ENCODE assay signal across 10 cellular contexts in the genomic region with DNA sequence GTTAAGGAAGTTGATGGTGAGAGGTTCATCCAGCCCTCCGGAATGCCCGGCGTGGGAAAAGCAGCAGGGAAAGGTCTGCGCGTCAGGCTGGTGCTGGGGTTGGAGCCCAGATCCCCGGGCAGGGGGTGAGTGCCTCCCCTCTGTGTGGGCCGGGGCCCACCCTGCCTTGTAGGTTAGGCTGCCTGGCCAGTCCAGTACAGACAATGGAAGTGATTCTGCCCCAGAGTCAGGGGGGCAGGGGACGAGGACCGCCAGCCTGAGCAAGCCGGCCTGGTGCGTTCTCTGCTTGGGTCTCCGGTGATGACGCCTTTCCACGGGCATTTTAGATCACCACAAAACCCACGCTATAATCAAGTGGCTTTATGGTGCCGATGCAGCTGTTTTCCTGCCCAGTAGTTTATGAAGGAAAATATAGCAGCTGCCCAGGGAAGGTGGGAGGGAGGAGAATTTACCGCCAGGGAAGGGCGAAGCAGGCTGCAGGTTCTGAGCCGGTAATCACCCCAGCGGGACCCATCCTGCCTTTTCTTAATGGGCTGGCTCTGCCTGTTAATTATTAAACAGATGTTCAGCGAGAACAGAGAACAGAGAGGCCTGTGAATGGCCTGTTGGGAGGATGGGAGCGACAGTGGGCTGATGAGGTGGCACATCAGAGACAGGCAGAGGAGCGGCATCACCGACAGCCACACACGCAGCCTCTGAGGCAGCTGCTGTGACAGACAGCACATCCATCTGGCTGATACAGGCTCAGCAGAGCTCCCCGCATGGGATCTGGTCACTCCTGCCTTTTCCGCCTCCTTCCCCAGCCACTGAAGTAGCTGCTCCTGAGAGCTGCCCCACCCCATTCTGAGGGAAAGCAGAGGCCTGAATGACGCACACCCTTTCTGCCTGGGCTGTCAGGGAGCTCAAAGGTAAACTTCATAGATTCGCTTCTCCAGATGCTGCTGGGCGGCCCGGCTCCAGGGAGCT. TPM values are rescaled to one million over a fixed set of nuclear protein-coding genes. Genes with fewer than 3 reads are reported as not detected.
DNase-seq lines count a peak whose midpoint lies in the region; ATAC-seq, FAIRE-seq and TF ChIP-seq lines count a peak whose summit lies in the region.
"Had no signal": no experiment of that assay in that cellular context is flagged by ENCODE, and none has a peak within 500 bp of the region (broad histone marks: within the 10 kb centered on the region; RNA-seq: fewer than 3 reads in every experiment).

No MANE protein-coding gene starts in this region.

- peak overlapping the region; percentile 70 for H3K4me3 Mint-ChIP-seq in glutamatergic neuron (ENCODE audit: unreplicated experiment)
- H3K4me3 Mint-ChIP-seq: activated CD8-positive, alpha-beta T cell treated with anti-CD3 and anti-CD28 coated beads, Interleukin-2, amount 10 ng/mL, durations not matched to agents 7 days and 5 days; mesothelial cell of epicardium had no signal

- peak; percentile 68 for DNase-seq in H54 (ENCODE audit: insufficient read length, low spot score)
- no peak for DNase-seq in SK-N-MC (ENCODE audit: low read depth, low spot score)
- DNase-seq in glutamatergic neuron: peak; percentile 87
- DNase-seq in renal cortical epithelial cell (ENCODE audit: low read depth): peak; percentile 91
- DNase-seq in NCI-H510A (lab: John Stamatoyannopoulos, UW): no peak
- no peak for DNase-seq in OCI-LY7 (ENCODE audit: low spot score)
- DNase-seq: activated CD8-positive, alpha-beta T cell treated with anti-CD3 and anti-CD28 coated beads, Interleukin-2, amount 10 ng/mL, durations not matched to agents 7 days and 5 days had no signal

- H4K20me1 ChIP-seq in OCI-LY7 (ENCODE audit: insufficient read depth, low read length): no peaks in the 10 kb centered on the region

- no peaks in the 10 kb centered on the region for H3K9me3 ChIP-seq in SK-N-MC (ENCODE audit: low read depth, low read length)
- no peaks in the 10 kb centered on the region for H3K9me3 ChIP-seq in OCI-LY7 (ENCODE audit: low read length)

- no peaks in the 10 kb centered on the region for H3K36me3 Mint-ChIP-seq in glutamatergic neuron (ENCODE audit: unreplicated experiment)
- H3K36me3 Mint-ChIP-seq: mesothelial cell of epicardium had no signal

- POLR2A ChIA-PET in OCI-LY7 (lab: Charles Lee): interaction anchor here (0.5 kb wide), 1 partner anchor 390 kb away, joined by 3 read pairs; no protein-coding TSS in a partner anchor

- H3K27ac ChIP-seq in SK-N-MC (0 out of 2 replicates have a peak overlapping the region, but pooled peaks have one; percentile 6), OCI-LY7 (ENCODE audit: low read depth, low read length, poor library complexity, severe bottlenecking) (no peak overlapping the region)

- H3K79me2 ChIP-seq in OCI-LY7 (ENCODE audit: insufficient read depth, low read depth, low read length): no peaks in the 10 kb centered on the region

- H3K9me3 Mint-ChIP-seq in glutamatergic neuron (ENCODE audit: unreplicated experiment): peaks cover 25% of the 10 kb centered on the region
- H3K9me3 Mint-ChIP-seq: mesothelial cell of epicardium had no signal

- TF ChIP-seq POLR2A in H54 (IDR thresholded peaks at IDR 0.05; ENCODE audit: low read depth, low read length): no peak

- no peak overlapping the region for H3K4me3 ChIP-seq in SK-N-MC
- H3K4me3 ChIP-seq in OCI-LY7 (ENCODE audit: low read depth, low read length, poor library complexity, severe bottlenecking): no peak overlapping the region

- no TSS peak for BruUV-seq in OCI-LY7 (replicated peaks; lab: Mats Ljungman, UMichigan)

- CTCF ChIA-PET in OCI-LY7 (lab: Charles Lee; ENCODE audit: unreplicated experiment): interaction anchor here (0.6 kb wide), 1 partner anchor 541 kb away, joined by 3 read pairs; no protein-coding TSS in a partner anchor

- no peak overlapping the region for H2AFZ ChIP-seq in OCI-LY7 (ENCODE audit: low read length)

- TF ChIP-seq CTCF in glutamatergic neuron (IDR thresholded peaks at IDR 0.05; ENCODE audit: partially characterized antibody, unreplicated experiment) (no peak), OCI-LY7 (conservative IDR thresholded peaks at IDR 0.05; ENCODE audit: low read length) (no peak)

- ATAC-seq in HG03342 (IDR thresholded peaks at IDR 0.05; ENCODE audit: unreplicated experiment) (no peak), GM21529 (IDR thresholded peaks at IDR 0.05; ENCODE audit: unreplicated experiment) (no peak)
- ATAC-seq: activated CD8-positive, alpha-beta T cell treated with anti-CD3 and anti-CD28 coated beads, Interleukin-2, amount 10 ng/mL, durations not matched to agents 7 days and 5 days had no signal

- peak overlapping the region; percentile 98 for H3K27ac Mint-ChIP-seq in glutamatergic neuron (ENCODE audit: unreplicated experiment)
- H3K27ac Mint-ChIP-seq: mesothelial cell of epicardium had no signal

- H3K4me2 ChIP-seq in OCI-LY7 (ENCODE audit: low read length): no peak overlapping the region

- no peak overlapping the region for H3K9ac ChIP-seq in SK-N-MC (ENCODE audit: insufficient read length)

- H3K4me1 ChIP-seq in OCI-LY7 (ENCODE audit: insufficient read depth, low read length, poor library complexity, severe bottlenecking): peaks cover 9% of the 10 kb centered on the region

- peaks cover 30% of the 10 kb centered on the region for H3K27me3 Mint-ChIP-seq in glutamatergic neuron (ENCODE audit: unreplicated experiment)

- no peaks in the 10 kb centered on the region for H3K9me2 ChIP-seq in OCI-LY7 (ENCODE audit: insufficient read depth, low read length)

- intact Hi-C loops in OCI-LY7 (cut with micrococcal nuclease; ENCODE audit: unreplicated experiment): no loop called here

- H3K36me3 ChIP-seq in SK-N-MC (ENCODE audit: insufficient read depth, low read length): no peaks in the 10 kb centered on the region
- H3K36me3 ChIP-seq in OCI-LY7 (ENCODE audit: insufficient read depth, low read length): 0 out of 2 replicates have a peak, but pooled peaks cover 2% of the 10 kb centered on the region

- peaks cover 44% of the 10 kb centered on the region for H3K4me1 Mint-ChIP-seq in glutamatergic neuron (ENCODE audit: low read depth, unreplicated experiment)

- FAIRE-seq in H54 (lab: Jason Lieb, UNC): no peak

RNA-seq across cellular contexts. Expression of a gene that starts 35.2 kb away (rescaled TPM):
- total RNA-seq in glutamatergic neuron (ENCODE audit: unreplicated experiment): 19.4 TPM
- 4.0 and 6.6 TPM in 2 replicates for total RNA-seq in renal cortical epithelial cell
- total RNA-seq in OCI-LY7 (2014; rRNA removed; shearing (Covaris generic)): 14.1 TPM in 2 replicates
- 14.5 and 16.0 TPM in 2 replicates for total RNA-seq in OCI-LY7 (2022)

Comparison
In these comparisons a context has a peak if more than half of its experiments do, and no peak if none do; other contexts are left out.
1. DNase-seq: peak in H54 (single experiment), glutamatergic neuron (single experiment) and renal cortical epithelial cell (single experiment); none in SK-N-MC (single experiment), NCI-H510A (single experiment) and OCI-LY7 (single experiment).